Comparison of ENCODE assay signal across 22 cellular contexts in the genomic region with DNA sequence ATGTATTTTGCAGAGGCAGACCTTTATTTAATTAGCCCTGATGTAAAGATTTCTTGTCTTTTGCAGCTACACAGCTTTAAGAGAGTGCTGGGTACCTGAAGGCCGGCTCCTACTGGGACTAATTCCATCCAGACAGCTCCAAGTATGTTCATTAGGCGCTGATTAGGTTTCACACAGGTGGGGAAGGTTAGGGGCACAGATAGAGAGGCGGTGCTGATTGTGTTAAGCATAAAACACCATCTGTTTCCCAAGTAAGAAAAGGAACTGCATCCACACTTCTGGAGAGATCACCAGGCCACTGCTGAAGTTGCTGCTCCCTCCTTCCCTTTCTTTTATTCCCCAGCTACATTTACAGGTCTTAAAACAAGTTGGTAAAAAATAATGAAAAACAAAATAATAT.
"Had no signal": no experiment of that assay in that cellular context is flagged by ENCODE, and none has a peak within 500 bp of the region (broad histone marks: within the 10 kb centered on the region; RNA-seq: fewer than 3 reads in every experiment).

No MANE protein-coding gene starts in this region.

- H3K27ac ChIP-seq: hepatocyte, right lobe of liver, skin epidermis, tibial artery, VCaP had no signal

- H3K4me1 ChIP-seq: right lobe of liver, tibial artery had no signal

- DNase-seq: activated CD4-positive, alpha-beta T cell treated with anti-CD3 and anti-CD28 coated beads, Interleukin-2, amount 10 ng/mL, durations not matched to agents 24 days and 14 days; activated CD8-positive, alpha-beta T cell treated with anti-CD3 and anti-CD28 coated beads for 36 hours; activated T-cell treated with anti-CD3 and anti-CD28 coated beads, Interleukin-2, amount 50 U/mL, for 1 hour; aorta; foreskin melanocyte; immature natural killer cell; naive thymus-derived CD4-positive, alpha-beta T cell; posterior cingulate gyrus; right lobe of liver; stimulated activated CD4-positive, alpha-beta T cell treated with anti-CD3 and anti-CD28 coated beads, Interleukin-1b, Interleukin-23, amount 100 ng/mL, for 48 hours; stimulated activated naive CD8-positive, alpha-beta T cell treated with anti-CD3 and anti-CD28 coated beads, Interleukin-15, amount 100 ng/mL, for 72 hours; tibial artery had no signal

- H3K4me1 Mint-ChIP-seq: activated CD4-positive, alpha-beta T cell treated with anti-CD3 and anti-CD28 coated beads, Interleukin-2, amount 10 ng/mL, durations not matched to agents 24 days and 14 days; activated T-helper 17 cell treated with anti-CD3 and anti-CD28 coated beads, Interleukin-2, amount 50 U/mL, for 72 hours; immature natural killer cell; naive thymus-derived CD4-positive, alpha-beta T cell; neural crest cell; stimulated activated naive CD8-positive, alpha-beta T cell treated with anti-CD3 and anti-CD28 coated beads, Interleukin-15, amount 100 ng/mL, for 72 hours had no signal

- H3K36me3 Mint-ChIP-seq: activated naive CD4-positive, alpha-beta T cell treated with anti-CD3 and anti-CD28 coated beads, Interleukin-2, amount 50 U/mL, for 72 hours; brain; immature natural killer cell; naive thymus-derived CD4-positive, alpha-beta T cell had no signal

- H3K27me3 ChIP-seq: hepatocyte, right lobe of liver, tibial artery had no signal

- H3K36me3 ChIP-seq: right lobe of liver, tibial artery had no signal

- H3K79me2 ChIP-seq: hepatocyte had no signal

- H3K4me2 ChIP-seq: hepatocyte had no signal

- ATAC-seq: activated CD4-positive, CD25-positive, alpha-beta regulatory T cell treated with anti-CD3 and anti-CD28 coated beads, Interleukin-2, amount 50 U/mL, for 24 hours; activated CD8-positive, alpha-beta T cell treated with anti-CD3 and anti-CD28 coated beads for 36 hours; activated naive CD4-positive, alpha-beta T cell treated with anti-CD3 and anti-CD28 coated beads, Interleukin-2, amount 50 U/mL, for 72 hours; activated T-helper 17 cell treated with anti-CD3 and anti-CD28 coated beads, Interleukin-2, amount 50 U/mL, for 72 hours; left lobe of liver; naive thymus-derived CD4-positive, alpha-beta T cell; stimulated activated naive CD8-positive, alpha-beta T cell treated with anti-CD3 and anti-CD28 coated beads, Interleukin-15, amount 100 ng/mL, for 72 hours had no signal

- H3K4me3 ChIP-seq: hepatocyte, lung, right lobe of liver, skin epidermis, tibial artery had no signal

- H3K9me3 Mint-ChIP-seq: activated CD4-positive, alpha-beta T cell treated with anti-CD3 and anti-CD28 coated beads, Interleukin-2, amount 10 ng/mL, durations not matched to agents 24 days and 14 days; activated T-helper 17 cell treated with anti-CD3 and anti-CD28 coated beads, Interleukin-2, amount 50 U/mL, for 72 hours; stimulated activated naive CD8-positive, alpha-beta T cell treated with anti-CD3 and anti-CD28 coated beads, Interleukin-15, amount 100 ng/mL, for 72 hours had no signal

- H3K4me3 Mint-ChIP-seq: activated CD4-positive, alpha-beta T cell treated with anti-CD3 and anti-CD28 coated beads, Interleukin-2, amount 10 ng/mL, durations not matched to agents 24 days and 14 days; activated CD8-positive, alpha-beta T cell treated with anti-CD3 and anti-CD28 coated beads for 36 hours; activated T-helper 17 cell treated with anti-CD3 and anti-CD28 coated beads, Interleukin-2, amount 50 U/mL, for 72 hours; brain; immature natural killer cell; naive thymus-derived CD4-positive, alpha-beta T cell; neural crest cell; stimulated activated naive CD8-positive, alpha-beta T cell treated with anti-CD3 and anti-CD28 coated beads, Interleukin-15, amount 100 ng/mL, for 72 hours had no signal

- H3K27me3 Mint-ChIP-seq: activated CD4-positive, alpha-beta T cell treated with anti-CD3 and anti-CD28 coated beads, Interleukin-2, amount 10 ng/mL, durations not matched to agents 24 days and 14 days; activated CD8-positive, alpha-beta T cell treated with anti-CD3 and anti-CD28 coated beads for 36 hours; activated T-helper 17 cell treated with anti-CD3 and anti-CD28 coated beads, Interleukin-2, amount 50 U/mL, for 72 hours; stimulated activated naive CD8-positive, alpha-beta T cell treated with anti-CD3 and anti-CD28 coated beads, Interleukin-15, amount 100 ng/mL, for 72 hours had no signal
